ENCODE assay signal across 7 cellular contexts in the genomic region with DNA sequence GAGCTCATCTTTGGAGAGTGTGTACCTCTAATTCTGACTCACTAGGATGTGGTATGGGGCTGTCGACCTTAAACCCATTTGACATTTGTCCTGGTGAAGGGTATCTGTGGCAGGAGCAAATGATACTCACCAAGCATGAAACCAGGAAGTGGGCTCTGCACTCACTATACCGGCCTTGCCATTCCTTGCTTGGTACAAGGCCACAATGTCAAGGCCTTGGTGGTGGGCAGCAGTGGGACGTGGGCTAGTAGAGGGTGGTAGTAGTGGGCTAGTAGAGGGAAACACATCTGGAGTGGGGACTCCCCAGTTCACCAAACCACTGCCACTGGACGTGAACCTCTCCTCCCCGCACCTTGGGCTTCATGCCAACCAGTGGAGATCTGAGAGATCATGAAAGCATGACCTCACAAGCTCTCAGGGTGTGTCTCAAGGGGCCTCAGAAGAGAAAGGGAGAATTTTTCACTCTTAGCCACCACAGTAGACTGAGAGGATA. TPM values are rescaled to one million over a fixed set of nuclear protein-coding genes. Genes with fewer than 3 reads are reported as not detected.
DNase-seq lines count a peak whose midpoint lies in the region; ATAC-seq and TF ChIP-seq lines count a peak whose summit lies in the region.

No MANE protein-coding gene starts in this region.

- no peaks in the 10 kb centered on the region for H3K36me3 ChIP-seq in Loucy (ENCODE audit: insufficient read depth, low read length)

- no peak overlapping the region for H2AFZ ChIP-seq in Loucy (ENCODE audit: low read length)

- no peaks in the 10 kb centered on the region for H3K9me2 ChIP-seq in Loucy (replicated peaks; ENCODE audit: low read depth, low read length)

- intact Hi-C loops in left ventricle myocardium superior (cut with micrococcal nuclease): no loop called here

- H3K27me3 ChIP-seq in Loucy (ENCODE audit: insufficient read depth, low read length, poor library complexity, severe bottlenecking): no peaks in the 10 kb centered on the region

- H3K4me2 ChIP-seq in Loucy (ENCODE audit: low read depth, low read length, poor library complexity, severe bottlenecking): peak overlapping the region; percentile 94

- no peak overlapping the region for H3K9ac ChIP-seq in Loucy (ENCODE audit: low read depth, low read length, poor library complexity, severe bottlenecking)

- no peak for TF ChIP-seq CTCF in Loucy (conservative IDR thresholded peaks at IDR 0.05; ENCODE audit: low read length)

- in situ Hi-C loops in ACHN (cut with HindIII; ENCODE audit: low pct_ligation_motif_present, low pct_unique_long_range_greater_than_20kb, low sequenced_read_pairs): no loop called here

- peaks cover 98% of the 10 kb centered on the region for H3K79me2 ChIP-seq in Loucy (ENCODE audit: insufficient read depth, low read length)

- peaks cover 68% of the 10 kb centered on the region for H3K4me1 ChIP-seq in Loucy (ENCODE audit: insufficient read depth, low read length, poor library complexity, severe bottlenecking)

- H3K9me3 ChIP-seq in Loucy (ENCODE audit: insufficient read depth, low read depth, low read length): no peaks in the 10 kb centered on the region

- peaks cover 40% of the 10 kb centered on the region for H4K20me1 ChIP-seq in Loucy (ENCODE audit: insufficient read depth, low read length, poor library complexity, severe bottlenecking)

- peak overlapping the region; percentile 29 for H3K4me3 ChIP-seq in Loucy (ENCODE audit: low read length, poor library complexity, severe bottlenecking)

- peak; percentile 24 to 49 for DNase-seq in stimulated activated CD4-positive, alpha-beta T cell treated with anti-CD3 and anti-CD28 coated beads, Interleukin-4, amount 100 ng/mL, for 48 hours (ENCODE audit: low read depth in 2 of 2)
- DNase-seq in ACHN (no peak), left ventricle myocardium superior (no peak), Kasumi-1 (lab: John Stamatoyannopoulos, UW) (no peak)

- ATAC-seq in GM18909 (IDR thresholded peaks at IDR 0.05; ENCODE audit: poor library complexity, unreplicated experiment) (peak; percentile 93), HG02588 (IDR thresholded peaks at IDR 0.05; ENCODE audit: unreplicated experiment) (peak; percentile 87), left ventricle myocardium superior (no peak)

- no peaks in the 10 kb centered on the region for H3F3A ChIP-seq in Loucy (ENCODE audit: low read depth)

RNA-seq across cellular contexts. Expression of gene TNFSF4, which starts 11.5 kb away (rescaled TPM):
- total RNA-seq in left ventricle myocardium superior: 0.40 TPM

Comparison
In these comparisons a context has a peak if more than half of its experiments do, and no peak if none do; other contexts are left out.
1. DNase-seq: peak in stimulated activated CD4-positive, alpha-beta T cell treated with anti-CD3 and anti-CD28 coated beads, Interleukin-4, amount 100 ng/mL, for 48 hours (2 of 2); none in ACHN (single experiment), left ventricle myocardium superior (single experiment) and Kasumi-1 (0 of 2).